Comparison of ENCODE assay signal across 22 cellular contexts in the genomic region with DNA sequence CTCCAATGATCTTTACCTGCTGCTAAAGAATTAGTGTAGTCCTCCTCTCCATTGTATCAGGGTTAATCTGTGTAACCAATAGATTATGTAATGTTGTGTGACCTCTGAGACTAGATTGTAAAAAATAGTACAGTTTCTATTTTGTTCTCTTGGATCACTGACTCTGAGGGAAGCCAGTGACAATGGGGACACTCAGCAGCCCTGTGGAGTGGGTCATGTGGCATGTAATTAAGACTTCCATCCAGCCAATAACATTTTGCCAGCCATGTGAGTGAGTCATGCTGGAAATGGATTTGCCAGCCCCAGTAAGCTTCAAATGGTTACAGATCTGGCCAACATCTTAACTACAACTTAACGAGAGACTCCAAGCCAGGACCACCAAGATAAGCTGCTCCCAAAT.
"Had no signal": no experiment of that assay in that cellular context is flagged by ENCODE, and none has a peak within 500 bp of the region (broad histone marks: within the 10 kb centered on the region; RNA-seq: fewer than 3 reads in every experiment).

No MANE protein-coding gene starts in this region.

- H3K4me1 ChIP-seq: esophagus squamous epithelium, gastrocnemius medialis, parathyroid adenoma, tibial nerve had no signal

- H3K27me3 ChIP-seq: esophagus squamous epithelium, gastrocnemius medialis, neural progenitor cell, tibial nerve had no signal

- H3K27ac ChIP-seq: epithelial cell of prostate, esophagus squamous epithelium, gastrocnemius medialis, neural progenitor cell, parathyroid adenoma, tibial nerve had no signal

- H3K4me2 ChIP-seq: neural progenitor cell had no signal

- H3K9ac ChIP-seq: neural progenitor cell, parathyroid adenoma had no signal

- H3K4me3 ChIP-seq: esophagus squamous epithelium, gastrocnemius medialis, neural progenitor cell, tibial nerve had no signal

- DNase-seq: activated CD4-positive, alpha-beta T cell treated with anti-CD3 and anti-CD28 coated beads for 1 hour; activated CD4-positive, alpha-beta T cell treated with anti-CD3 and anti-CD28 coated beads, Interleukin-2, amount 10 ng/mL, durations not matched to agents 7 days and 5 days; activated CD8-positive, alpha-beta T cell treated with anti-CD3 and anti-CD28 coated beads for 36 hours; activated naive CD4-positive, alpha-beta T cell; activated T-cell treated with anti-CD3 and anti-CD28 coated beads, Interleukin-2, amount 50 U/mL, for 72 hours; anterior cingulate cortex; dermis blood vessel endothelial cell; effector CD4-positive, alpha-beta T cell; esophagus squamous epithelium; gastrocnemius medialis; glutamatergic neuron; left cardiac atrium; natural killer cell; occipital lobe; right cardiac atrium; stimulated activated CD4-positive, alpha-beta T cell treated with anti-CD3 and anti-CD28 coated beads, Interleukin-2, amount 100 ng/mL, for 48 hours; stimulated activated naive CD4-positive, alpha-beta T cell treated with Interleukin-2 at 50 U/mL for 16 hours; T-helper 2 cell had no signal

- H2AFZ ChIP-seq: neural progenitor cell, parathyroid adenoma had no signal

- H3K36me3 ChIP-seq: esophagus squamous epithelium, gastrocnemius medialis, neural progenitor cell, tibial nerve had no signal
